Comparison of ENCODE assay signal across 9 cellular contexts in genomic region chr5:126184474-126184873, GRCh38.
"Had no signal": no experiment of that assay in that cellular context is flagged by ENCODE, and none has a peak within 500 bp of the region (broad histone marks: within the 10 kb centered on the region; RNA-seq: fewer than 3 reads in every experiment).

No MANE protein-coding gene starts in this region.

- H3K36me3 ChIP-seq: WERI-Rb-1 had no signal

- ATAC-seq: activated CD4-positive, alpha-beta T cell treated with anti-CD3 and anti-CD28 coated beads for 36 hours; activated CD4-positive, CD25-positive, alpha-beta regulatory T cell treated with anti-CD3 and anti-CD28 coated beads, Interleukin-2, amount 50 U/mL, for 24 hours; activated CD8-positive, alpha-beta memory T cell treated with anti-CD3 and anti-CD28 coated beads, Interleukin-2, amount 10 ng/mL, durations not matched to agents 7 days and 5 days; activated CD8-positive, alpha-beta T cell treated with anti-CD3 and anti-CD28 coated beads for 36 hours; activated CD8-positive, alpha-beta T cell treated with anti-CD3 and anti-CD28 coated beads, Interleukin-2, amount 10 ng/mL, durations not matched to agents 7 days and 5 days; T-cell; T-helper 17 cell; WTC11 had no signal

- H3K27ac ChIP-seq: WERI-Rb-1 had no signal
